In the genomic region with DNA sequence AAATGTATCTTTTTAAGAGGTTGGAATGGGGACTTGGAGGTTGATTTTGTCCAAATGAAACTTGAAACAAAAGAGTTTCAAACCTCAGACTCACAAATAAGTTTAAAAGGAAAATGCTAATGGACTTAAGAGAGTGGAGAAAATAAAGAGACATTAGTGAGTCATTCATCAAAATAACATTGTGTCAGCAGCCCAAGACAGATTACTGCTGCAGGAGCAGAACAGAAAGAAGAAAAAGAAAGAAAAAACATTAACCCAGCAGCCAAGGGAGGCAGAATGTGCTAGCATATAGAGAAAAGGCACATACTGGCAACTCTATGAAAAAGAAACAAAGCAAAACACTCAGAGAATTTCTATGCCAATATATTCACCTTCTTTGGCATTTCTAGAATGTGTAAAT, we compare ENCODE assay signal across 15 cellular contexts. TPM values are rescaled to one million over a fixed set of nuclear protein-coding genes. Genes with fewer than 3 reads are reported as not detected.
"Had no signal": no experiment of that assay in that cellular context is flagged by ENCODE, and none has a peak within 500 bp of the region (broad histone marks: within the 10 kb centered on the region; RNA-seq: fewer than 3 reads in every experiment).

No MANE protein-coding gene starts in this region.

- H3K9me3 ChIP-seq: breast epithelium, colonic mucosa, heart left ventricle, left lung, thyroid gland, vagina had no signal

- H3K4me1 ChIP-seq: breast epithelium, colonic mucosa, foreskin keratinocyte, left lung, thyroid gland had no signal

- H3K4me3 ChIP-seq: breast epithelium, colonic mucosa, heart left ventricle, left lung, thyroid gland, vagina had no signal

- ATAC-seq: activated naive CD8-positive, alpha-beta T cell treated with anti-CD3 and anti-CD28 coated beads, Interleukin-2, amount 50 U/mL, for 24 hours; foreskin keratinocyte; heart left ventricle; left lung; T-cell had no signal

- H3K27ac ChIP-seq: breast epithelium, colonic mucosa, foreskin keratinocyte, heart left ventricle, left lung, thyroid gland, vagina, VCaP had no signal

- DNase-seq: activated CD4-positive, alpha-beta memory T cell treated with anti-CD3 and anti-CD28 coated beads for 36 hours; activated naive CD8-positive, alpha-beta T cell treated with anti-CD3 and anti-CD28 coated beads, Interleukin-2, amount 50 U/mL, for 24 hours; colonic mucosa; effector CD8-positive, alpha-beta T cell; foreskin keratinocyte; heart left ventricle; islet precursor cell; left lung; T-cell; T1000; thyroid gland had no signal

- H3K36me3 ChIP-seq: breast epithelium, colonic mucosa had no signal

- H3K27me3 ChIP-seq: breast epithelium, colonic mucosa, heart left ventricle, left lung, thyroid gland, vagina had no signal

RNA-seq across cellular contexts. Expression of gene ADAMTS9, which starts 42.6 kb away (rescaled TPM):
- total RNA-seq: activated CD4-positive, alpha-beta memory T cell treated with anti-CD3 and anti-CD28 coated beads for 36 hours; SK-MEL-5 had no signal
